In genomic region chr4:99893991-99894981, GRCh38 we compare ENCODE assay signal across 8 cellular contexts. TPM values are rescaled to one million over a fixed set of nuclear protein-coding genes. Genes with fewer than 3 reads are reported as not detected.
DNase-seq lines count a peak whose midpoint lies in the region; ATAC-seq lines count a peak whose summit lies in the region.

LAMTOR3 (minus strand) TSS chr4:99894427; CDS start chr4:99893963, 464 bp downstream.

- H3K36me3 Mint-ChIP-seq in activated CD8-positive, alpha-beta memory T cell treated with anti-CD3 and anti-CD28 coated beads, Interleukin-2, amount 10 ng/mL, durations not matched to agents 7 days and 5 days = peaks cover 11% of the 10 kb centered on the region

- peak within 1 kb of the TSS; percentile 81 for H3K27ac ChIP-seq in HUES48 (ENCODE audit: low read depth, low read length)
- peak within 1 kb of the TSS; percentile 86 for H3K27ac ChIP-seq in mesenchymal stem cell (ENCODE audit: low read length, poor library complexity, severe bottlenecking)

- WGBS in mesenchymal stem cell = under 1% methylated on average over 30 of the region's 49 CpGs

- peaks cover 40% of the 10 kb centered on the region for H3K4me1 Mint-ChIP-seq in activated CD8-positive, alpha-beta memory T cell treated with anti-CD3 and anti-CD28 coated beads, Interleukin-2, amount 10 ng/mL, durations not matched to agents 7 days and 5 days

- no peaks in the 10 kb centered on the region for H3K27me3 Mint-ChIP-seq in activated CD8-positive, alpha-beta memory T cell treated with anti-CD3 and anti-CD28 coated beads, Interleukin-2, amount 10 ng/mL, durations not matched to agents 7 days and 5 days

- no peaks in the 10 kb centered on the region for H3K79me1 ChIP-seq in mesenchymal stem cell (replicated peaks; ENCODE audit: low read length, poor library complexity, severe bottlenecking)

- H2BK5ac ChIP-seq in mesenchymal stem cell (ENCODE audit: low read depth, low read length, poor library complexity, severe bottlenecking) = peak within 1 kb of the TSS; percentile 8

- H3K4me2 ChIP-seq in mesenchymal stem cell (ENCODE audit: low read length, poor library complexity, severe bottlenecking) = peak within 1 kb of the TSS; percentile 81

- CTCF ChIA-PET in activated CD8-positive, alpha-beta memory T cell treated with anti-CD3 and anti-CD28 coated beads, Interleukin-2, amount 10 ng/mL, durations not matched to agents 7 days and 5 days (lab: Charles Lee) = interaction anchor here (0.7 to 2.9 kb wide), 8 partner anchors 8 to 85 kb away, joined by 3 to 13 read pairs (median 4); partner anchors contain the start of gene DNAJB14

- ATAC-seq in GM21390 (IDR thresholded peaks at IDR 0.05; ENCODE audit: unreplicated experiment) = peak; percentile 99
- peak; percentile 99 for ATAC-seq in activated CD8-positive, alpha-beta memory T cell treated with anti-CD3 and anti-CD28 coated beads, Interleukin-2, amount 10 ng/mL, durations not matched to agents 7 days and 5 days

- H3K14ac ChIP-seq in mesenchymal stem cell (ENCODE audit: low read length in 2 of 2) = no peak within 1 kb of the TSS

- peak; percentile 90 for DNase-seq in COR-L47 (lab: John Stamatoyannopoulos, UW)
- DNase-seq in NT2/D1 (ENCODE audit: low read depth, low spot score) = peak; percentile 68
- peak; percentile 94 for DNase-seq in activated CD8-positive, alpha-beta memory T cell treated with anti-CD3 and anti-CD28 coated beads, Interleukin-2, amount 10 ng/mL, durations not matched to agents 7 days and 5 days
- peak; percentile 91 for DNase-seq in mesenchymal stem cell
- peak; percentile 72 for DNase-seq in stimulated activated CD8-positive, alpha-beta memory T cell treated with anti-CD3 and anti-CD28 coated beads, Interleukin-12 subunit alpha, Interleukin-12 subunit beta, amount 100 ng/mL, for 24 hours (ENCODE audit: extremely low read depth)

- H2AFZ ChIP-seq in mesenchymal stem cell (ENCODE audit: low read depth, low read length) = peak within 1 kb of the TSS; percentile 74

- peak within 1 kb of the TSS; percentile 43 for H4K91ac ChIP-seq in mesenchymal stem cell (ENCODE audit: low read length)

- peak within 1 kb of the TSS; percentile 99 for H3K4me3 ChIP-seq in HUES48 (ENCODE audit: low read depth, low read length)
- H3K4me3 ChIP-seq in NT2/D1 (ENCODE audit: insufficient read length, low read depth) = peak within 1 kb of the TSS; percentile 80
- peak within 1 kb of the TSS; percentile 84 for H3K4me3 ChIP-seq in endocrine pancreas (ENCODE audit: control insufficient read depth, insufficient read depth, low read length)
- peak within 1 kb of the TSS; percentile 77 to 92 for H3K4me3 ChIP-seq in mesenchymal stem cell (ENCODE audit: insufficient read depth in 1 of 2, low read depth in 1 of 2, low read length in 2 of 2)

- H3K36me3 ChIP-seq in HUES48 (ENCODE audit: control insufficient read depth, insufficient read depth, low read length) (peaks cover 10% of the 10 kb centered on the region), NT2/D1 (ENCODE audit: insufficient read depth, insufficient read length, low read length) (peaks cover 12% of the 10 kb centered on the region), endocrine pancreas (ENCODE audit: control insufficient read depth, insufficient read depth, low read length) (no peaks in the 10 kb centered on the region), mesenchymal stem cell (ENCODE audit: control insufficient read depth in 1 of 2, insufficient read depth in 2 of 2, low read depth in 1 of 2, low read length in 2 of 2) (peaks cover 0 to 38% of the 10 kb centered on the region in 2 experiments)

- no peak within 1 kb of the TSS for H2BK15ac ChIP-seq in mesenchymal stem cell (ENCODE audit: low read depth, poor library complexity, severe bottlenecking)

- H3K27ac Mint-ChIP-seq in activated CD8-positive, alpha-beta memory T cell treated with anti-CD3 and anti-CD28 coated beads, Interleukin-2, amount 10 ng/mL, durations not matched to agents 7 days and 5 days = peak within 1 kb of the TSS; percentile 93

- H3K4me1 ChIP-seq in HUES48 (ENCODE audit: control insufficient read depth, insufficient read depth, low read length) (peaks cover 4% of the 10 kb centered on the region; the same call in 1 of the 2 replicates), NT2/D1 (ENCODE audit: insufficient read depth, insufficient read length) (no peaks in the 10 kb centered on the region), endocrine pancreas (ENCODE audit: control insufficient read depth, insufficient read depth, low read length) (peaks cover 19% of the 10 kb centered on the region), mesenchymal stem cell (ENCODE audit: control insufficient read depth, insufficient read depth, low read depth, low read length) (peaks cover 5% of the 10 kb centered on the region)

- H4K8ac ChIP-seq in mesenchymal stem cell (ENCODE audit: low read length) = peak within 1 kb of the TSS; percentile 95

- no peak within 1 kb of the TSS for H3K23ac ChIP-seq in mesenchymal stem cell (ENCODE audit: low read length in 2 of 2)

- H3K27me3 ChIP-seq in HUES48 (ENCODE audit: control insufficient read depth, insufficient read depth, low read length) = no peaks in the 10 kb centered on the region
- H3K27me3 ChIP-seq in NT2/D1 (ENCODE audit: insufficient read depth, insufficient read length) = no peaks in the 10 kb centered on the region
- no peaks in the 10 kb centered on the region for H3K27me3 ChIP-seq in endocrine pancreas (ENCODE audit: control insufficient read depth, insufficient read depth, low read length)
- no peaks in the 10 kb centered on the region for H3K27me3 ChIP-seq in mesenchymal stem cell (ENCODE audit: control insufficient read depth in 1 of 2, insufficient read depth in 1 of 2, low read length in 2 of 2)

- H3K9ac ChIP-seq in HUES48 (ENCODE audit: low read depth, low read length) (peak within 1 kb of the TSS; percentile 77), NT2/D1 (ENCODE audit: insufficient read length, low read depth) (peak within 1 kb of the TSS; percentile 83), endocrine pancreas (ENCODE audit: control insufficient read depth, insufficient read depth, low read length) (peak within 1 kb of the TSS; percentile 88), mesenchymal stem cell (ENCODE audit: low read length) (peak within 1 kb of the TSS; percentile 98)

- H2BK12ac ChIP-seq in mesenchymal stem cell (ENCODE audit: low read length in 2 of 2) = no peak within 1 kb of the TSS

- peak within 1 kb of the TSS; percentile 29 to 83 for H3K4ac ChIP-seq in mesenchymal stem cell (ENCODE audit: low read depth in 1 of 2, low read length in 2 of 2)

- peak within 1 kb of the TSS; percentile 88 for H3K4me3 Mint-ChIP-seq in activated CD8-positive, alpha-beta memory T cell treated with anti-CD3 and anti-CD28 coated beads, Interleukin-2, amount 10 ng/mL, durations not matched to agents 7 days and 5 days

- H2BK120ac ChIP-seq in mesenchymal stem cell (ENCODE audit: low read depth, low read length) = no peak within 1 kb of the TSS

- H3K18ac ChIP-seq in mesenchymal stem cell (ENCODE audit: low read depth in 1 of 2, low read length in 2 of 2) = peak within 1 kb of the TSS; percentile 52 to 80

- no peaks in the 10 kb centered on the region for H3K9me3 Mint-ChIP-seq in activated CD8-positive, alpha-beta memory T cell treated with anti-CD3 and anti-CD28 coated beads, Interleukin-2, amount 10 ng/mL, durations not matched to agents 7 days and 5 days (ENCODE audit: low read depth)

- no peak within 1 kb of the TSS for H2AK5ac ChIP-seq in mesenchymal stem cell (ENCODE audit: low read length, severe bottlenecking)

- H3K9me3 ChIP-seq in HUES48 (ENCODE audit: control insufficient read depth, insufficient read depth, low read length) (no peaks in the 10 kb centered on the region), NT2/D1 (ENCODE audit: insufficient read depth, low read length) (no peaks in the 10 kb centered on the region), endocrine pancreas (ENCODE audit: control insufficient read depth, low read length) (no peaks in the 10 kb centered on the region), mesenchymal stem cell (ENCODE audit: control insufficient read depth, low read length) (no peaks in the 10 kb centered on the region)

RNA-seq across cellular contexts. Expression of gene LAMTOR3, which starts in this region (rescaled TPM):
- 10 to 100 TPM; 20.6 to 25.3 TPM for total RNA-seq in activated CD8-positive, alpha-beta memory T cell treated with anti-CD3 and anti-CD28 coated beads, Interleukin-2, amount 10 ng/mL, durations not matched to agents 7 days and 5 days
- polyA plus RNA-seq in mesenchymal stem cell (2013, experiment 1 of 2) = 47.9 TPM
- polyA plus RNA-seq in mesenchymal stem cell (2013, experiment 2 of 2) = 50.4 TPM

Comparison
In these comparisons a context has a peak if more than half of its experiments do, and no peak if none do; other contexts are left out.
1. Peak in every context shown above with its lines: DNase-seq, ATAC-seq, H3K4me3 ChIP-seq and H3K27ac ChIP-seq.